Comparison of ENCODE assay signal across 2 cellular contexts in genomic region chr11:127108838-127109237, GRCh38.
TF ChIP-seq lines count a peak whose summit lies in the region.

No MANE protein-coding gene starts in this region.

TF ChIP-seq in HepG2, 621 proteins besides CTCF, POLR2A, EP300 and RAD21:
- TF ChIP-seq MAFK (conservative IDR thresholded peaks at IDR 0.05 in 1 of 2, IDR thresholded peaks at IDR 0.05 in 1 of 2; ENCODE audit: low read length in 2 of 2) (peak; percentile 74 to 89), ARID2 (CRISPR knock-in tag; IDR thresholded peaks at IDR 0.05; ENCODE audit: borderline replicate concordance) (no peak), MAFF (IDR thresholded peaks at IDR 0.05; ENCODE audit: low read depth, low read length) (peak; percentile 78)

TF ChIP-seq in K562, 482 proteins besides CTCF, POLR2A, EP300 and RAD21:
- peak; percentile 28; the same call in 1 of the 2 replicates for TF ChIP-seq MAFK (IDR thresholded peaks at IDR 0.05; ENCODE audit: low read length)
- no peak for TF ChIP-seq PYGO2 (tag; IDR thresholded peaks at IDR 0.05)
- peak; percentile 47; the same call in 1 of the 2 replicates for TF ChIP-seq C11orf30 (IDR thresholded peaks at IDR 0.05; ENCODE audit: low read depth)
- TF ChIP-seq TRIM24 (IDR thresholded peaks at IDR 0.05): no peak
- no peak for TF ChIP-seq NFE2 (IDR thresholded peaks at IDR 0.05; ENCODE audit: low read depth)
- TF ChIP-seq THRB (CRISPR knock-in tag; conservative IDR thresholded peaks at IDR 0.05): no peak
- no peak for TF ChIP-seq RCOR1 (IDR thresholded peaks at IDR 0.05; ENCODE audit: borderline replicate concordance in 1 of 2, low read depth in 2 of 2, low read length in 2 of 2)
- TF ChIP-seq MAFG (tag; conservative IDR thresholded peaks at IDR 0.05): peak; percentile 30; the same call in 1 of the 2 replicates
- no peak for TF ChIP-seq TFAM (CRISPR knock-in tag; conservative IDR thresholded peaks at IDR 0.05)
- TF ChIP-seq MAFF (IDR thresholded peaks at IDR 0.05; ENCODE audit: low read length): peak; percentile 40
- peak; percentile 48; the same call in 1 of the 2 replicates for TF ChIP-seq ZNF316 (IDR thresholded peaks at IDR 0.05)
